11 cellular contexts compared by ENCODE assay signal in genomic region chr14:23557946-23558345, GRCh38. TPM values are rescaled to one million over a fixed set of nuclear protein-coding genes. Genes with fewer than 3 reads are reported as not detected.
DNase-seq lines count a peak whose midpoint lies in the region; ATAC-seq lines count a peak whose summit lies in the region.
"Had no signal": no experiment of that assay in that cellular context is flagged by ENCODE, and none has a peak within 500 bp of the region (broad histone marks: within the 10 kb centered on the region; RNA-seq: fewer than 3 reads in every experiment).

No MANE protein-coding gene starts in this region.

- H3K9me2 ChIP-seq in GM23248 (ENCODE audit: insufficient read depth): no peaks in the 10 kb centered on the region

- H4K20me1 ChIP-seq in GM23248 (ENCODE audit: insufficient read depth): no peaks in the 10 kb centered on the region

- POLR2A ChIA-PET in naive thymus-derived CD8-positive, alpha-beta T cell (lab: Charles Lee): interaction anchor here (1.3 to 4.9 kb wide), 3 partner anchors 9 to 237 kb away, joined by 4 to 30 read pairs (median 4); partner anchors contain the start of genes AP1G2 and PABPN1

- no peak for DNase-seq in CD4-positive, CD25-positive, alpha-beta regulatory T cell
- DNase-seq in GM23248 (no peak), hypothalamus (lab: John Stamatoyannopoulos, UW) (no peak), NCI-H2081 (lab: John Stamatoyannopoulos, UW) (no peak), NCI-H446 (lab: John Stamatoyannopoulos, UW) (no peak)
- no peak for DNase-seq in activated T-helper 1 cell treated with anti-CD3 and anti-CD28 coated beads, Interleukin-12 subunit alpha, Interleukin-12 subunit beta, Interleukin-2, Interleukin-4 antibody, amounts not matched to agents 30 ng/mL and 10 ng/mL and 1 ng/mL, durations not matched to agents 14 hours and 24 hours and 36 hours (ENCODE audit: low spot score)
- DNase-seq in naive thymus-derived CD8-positive, alpha-beta T cell: no peak
- DNase-seq: activated gamma-delta T cell, nucleus accumbens, Peyer's patch had no signal

- no peaks in the 10 kb centered on the region for H3K27me3 ChIP-seq in CD4-positive, CD25-positive, alpha-beta regulatory T cell (ENCODE audit: control insufficient read depth, insufficient read depth, low read length)
- H3K27me3 ChIP-seq in GM23248 (replicated peaks; ENCODE audit: insufficient read depth): no peaks in the 10 kb centered on the region
- H3K27me3 ChIP-seq: Peyer's patch had no signal

- peak overlapping the region; percentile 48 to 88 (median 88) for H3K27ac Mint-ChIP-seq in CD4-positive, CD25-positive, alpha-beta regulatory T cell
- peak overlapping the region; percentile 77 for H3K27ac Mint-ChIP-seq in activated T-helper 1 cell treated with anti-CD3 and anti-CD28 coated beads, Interleukin-12 subunit alpha, Interleukin-12 subunit beta, Interleukin-2, Interleukin-4 antibody, amounts not matched to agents 30 ng/mL and 10 ng/mL and 1 ng/mL, durations not matched to agents 14 hours and 24 hours and 36 hours
- H3K27ac Mint-ChIP-seq in naive thymus-derived CD8-positive, alpha-beta T cell: peak overlapping the region; percentile 27 to 94 (median 83)

- intact Hi-C loops in activated T-helper 1 cell treated with anti-CD3 and anti-CD28 coated beads, Interleukin-12 subunit alpha, Interleukin-12 subunit beta, Interleukin-2, Interleukin-4 antibody, amounts not matched to agents 30 ng/mL and 10 ng/mL and 1 ng/mL, durations not matched to agents 14 hours and 24 hours and 36 hours (cut with micrococcal nuclease): loop anchor here (5.0 kb wide), 1 partner anchor 554 kb away; the partner anchor contains the start of genes DCAF11 and NRL

- H3K27ac ChIP-seq in CD4-positive, CD25-positive, alpha-beta regulatory T cell (ENCODE audit: insufficient read depth, low read length, poor library complexity, severe bottlenecking): no peak overlapping the region
- H3K27ac ChIP-seq in GM23248: no peak overlapping the region

- H3K9me3 Mint-ChIP-seq in CD4-positive, CD25-positive, alpha-beta regulatory T cell: no peaks in the 10 kb centered on the region
- H3K9me3 Mint-ChIP-seq in activated T-helper 1 cell treated with anti-CD3 and anti-CD28 coated beads, Interleukin-12 subunit alpha, Interleukin-12 subunit beta, Interleukin-2, Interleukin-4 antibody, amounts not matched to agents 30 ng/mL and 10 ng/mL and 1 ng/mL, durations not matched to agents 14 hours and 24 hours and 36 hours: no peaks in the 10 kb centered on the region
- no peaks in the 10 kb centered on the region for H3K9me3 Mint-ChIP-seq in naive thymus-derived CD8-positive, alpha-beta T cell

- ATAC-seq in CD4-positive, CD25-positive, alpha-beta regulatory T cell (ENCODE audit: low read depth in 2 of 2): no peak
- ATAC-seq in naive thymus-derived CD8-positive, alpha-beta T cell: no peak

- H3K4me3 Mint-ChIP-seq in CD4-positive, CD25-positive, alpha-beta regulatory T cell: peak overlapping the region; percentile 56 to 98 (median 80)
- H3K4me3 Mint-ChIP-seq in activated T-helper 1 cell treated with anti-CD3 and anti-CD28 coated beads, Interleukin-12 subunit alpha, Interleukin-12 subunit beta, Interleukin-2, Interleukin-4 antibody, amounts not matched to agents 30 ng/mL and 10 ng/mL and 1 ng/mL, durations not matched to agents 14 hours and 24 hours and 36 hours: peak overlapping the region; percentile 79
- H3K4me3 Mint-ChIP-seq in naive thymus-derived CD8-positive, alpha-beta T cell: peak overlapping the region in 7 of 10 donors; percentile 49 to 75 (median 70)

- no peak overlapping the region for H3K4me2 ChIP-seq in GM23248 (ENCODE audit: unreplicated experiment)

- WGBS in GM23248 (ENCODE audit: low coverage in 1 of 2, low lambda C conversion rate in 2 of 2, missing lambda C conversion rate in 2 of 2), 2 experiments: 90 to 95% methylated on average over 1 of the region's 1 CpG

- peaks cover 38% of the 10 kb centered on the region for H3K36me3 ChIP-seq in CD4-positive, CD25-positive, alpha-beta regulatory T cell (ENCODE audit: control insufficient read depth, insufficient read depth, low read length)
- H3K36me3 ChIP-seq in GM23248 (ENCODE audit: low read depth): no peaks in the 10 kb centered on the region; the same call in 1 of the 2 replicates

- H3K36me3 Mint-ChIP-seq in CD4-positive, CD25-positive, alpha-beta regulatory T cell: peaks cover 16% of the 10 kb centered on the region
- H3K36me3 Mint-ChIP-seq in activated T-helper 1 cell treated with anti-CD3 and anti-CD28 coated beads, Interleukin-12 subunit alpha, Interleukin-12 subunit beta, Interleukin-2, Interleukin-4 antibody, amounts not matched to agents 30 ng/mL and 10 ng/mL and 1 ng/mL, durations not matched to agents 14 hours and 24 hours and 36 hours (ENCODE audit: low read depth): peaks cover 33% of the 10 kb centered on the region
- H3K36me3 Mint-ChIP-seq in naive thymus-derived CD8-positive, alpha-beta T cell: peaks cover 0 to 37% (median 8%) of the 10 kb centered on the region in 3 donors

- H3K4me1 ChIP-seq in CD4-positive, CD25-positive, alpha-beta regulatory T cell (ENCODE audit: control insufficient read depth, insufficient read depth, low read length, poor library complexity, severe bottlenecking): peaks cover 21% of the 10 kb centered on the region
- H3K4me1 ChIP-seq in GM23248 (ENCODE audit: insufficient read depth): peaks cover 17% of the 10 kb centered on the region

- peaks cover 23% of the 10 kb centered on the region for H3K79me2 ChIP-seq in GM23248 (ENCODE audit: insufficient read depth)

- H3K4me3 ChIP-seq in CD4-positive, CD25-positive, alpha-beta regulatory T cell (ENCODE audit: low read depth, low read length): no peak overlapping the region
- H3K4me3 ChIP-seq in GM23248: no peak overlapping the region

- peaks cover 11% of the 10 kb centered on the region; the same call in 1 of the 2 replicates for H3F3A ChIP-seq in GM23248 (ENCODE audit: insufficient read depth)

- no peaks in the 10 kb centered on the region for H3K27me3 Mint-ChIP-seq in CD4-positive, CD25-positive, alpha-beta regulatory T cell
- no peaks in the 10 kb centered on the region for H3K27me3 Mint-ChIP-seq in activated T-helper 1 cell treated with anti-CD3 and anti-CD28 coated beads, Interleukin-12 subunit alpha, Interleukin-12 subunit beta, Interleukin-2, Interleukin-4 antibody, amounts not matched to agents 30 ng/mL and 10 ng/mL and 1 ng/mL, durations not matched to agents 14 hours and 24 hours and 36 hours (ENCODE audit: insufficient read depth)
- no peaks in the 10 kb centered on the region for H3K27me3 Mint-ChIP-seq in naive thymus-derived CD8-positive, alpha-beta T cell

- H3K9ac ChIP-seq in GM23248: peak overlapping the region; percentile 91

- H2AFZ ChIP-seq in GM23248: no peak overlapping the region

- no peaks in the 10 kb centered on the region for H3K9me3 ChIP-seq in CD4-positive, CD25-positive, alpha-beta regulatory T cell (ENCODE audit: control insufficient read depth in 2 of 2, low read length in 2 of 2)
- H3K9me3 ChIP-seq in GM23248 (ENCODE audit: low read depth): no peaks in the 10 kb centered on the region
- H3K9me3 ChIP-seq: Peyer's patch had no signal

- in situ Hi-C loops in GM23248 (cut with MboI): loop anchor here (10.0 kb wide), 1 partner anchor 73 kb away; no protein-coding TSS in a partner anchor

- H3K4me1 Mint-ChIP-seq in CD4-positive, CD25-positive, alpha-beta regulatory T cell: peaks cover 3 to 52% (median 21%) of the 10 kb centered on the region in 4 donors
- H3K4me1 Mint-ChIP-seq in activated T-helper 1 cell treated with anti-CD3 and anti-CD28 coated beads, Interleukin-12 subunit alpha, Interleukin-12 subunit beta, Interleukin-2, Interleukin-4 antibody, amounts not matched to agents 30 ng/mL and 10 ng/mL and 1 ng/mL, durations not matched to agents 14 hours and 24 hours and 36 hours (ENCODE audit: low read depth): peaks cover 34% of the 10 kb centered on the region
- H3K4me1 Mint-ChIP-seq in naive thymus-derived CD8-positive, alpha-beta T cell: peaks cover 13 to 66% (median 33%) of the 10 kb centered on the region in 4 donors

RNA-seq across cellular contexts. Expression of gene THTPA, which starts 1.9 kb away (rescaled TPM):
- 7.6 TPM for total RNA-seq in CD4-positive, CD25-positive, alpha-beta regulatory T cell
- polyA plus RNA-seq in CD4-positive, CD25-positive, alpha-beta regulatory T cell: 10 to 100 TPM in 3 of 4 donors, 1 to 10 TPM in 1; 7.5 to 14.6 (median 12.4) TPM
- total RNA-seq in GM23248 (2014; rRNA removed; shearing (Covaris generic)): 21.0 and 33.8 TPM in 2 replicates
- 9.3 and 10.0 TPM in 2 replicates for polyA plus RNA-seq in GM23248 (2016; fragmentation: Nextera tagmentation; extraction: Ambion mirVana)
- 14.3 and 14.5 TPM in 2 replicates for total RNA-seq in activated T-helper 1 cell treated with anti-CD3 and anti-CD28 coated beads, Interleukin-12 subunit alpha, Interleukin-12 subunit beta, Interleukin-2, Interleukin-4 antibody, amounts not matched to agents 30 ng/mL and 10 ng/mL and 1 ng/mL, durations not matched to agents 14 hours and 24 hours and 36 hours
- total RNA-seq in naive thymus-derived CD8-positive, alpha-beta T cell: 10 to 100 TPM; 28.5 to 29.4 TPM
- 10 to 100 TPM; 14.9 to 15.6 (median 14.9) TPM for polyA plus RNA-seq in naive thymus-derived CD8-positive, alpha-beta T cell

RNA-seq across cellular contexts. Expression of gene ZFHX2, which starts 6.4 kb away (rescaled TPM):
- 0.42 TPM for total RNA-seq in CD4-positive, CD25-positive, alpha-beta regulatory T cell
- not detected for polyA plus RNA-seq in CD4-positive, CD25-positive, alpha-beta regulatory T cell
- under 0.01 TPM in 1 of 2 replicates, not detected in the other for total RNA-seq in GM23248 (2014; rRNA removed; shearing (Covaris generic))
- 0.14 and 0.49 TPM in 2 replicates for polyA plus RNA-seq in GM23248 (2016; fragmentation: Nextera tagmentation; extraction: Ambion mirVana)
- total RNA-seq in activated T-helper 1 cell treated with anti-CD3 and anti-CD28 coated beads, Interleukin-12 subunit alpha, Interleukin-12 subunit beta, Interleukin-2, Interleukin-4 antibody, amounts not matched to agents 30 ng/mL and 10 ng/mL and 1 ng/mL, durations not matched to agents 14 hours and 24 hours and 36 hours: 2.2 and 2.7 TPM in 2 replicates
- 1 to 10 TPM in 1 of 2 experiments, under 1 TPM in 1; 0.62 to 1.0 TPM for total RNA-seq in naive thymus-derived CD8-positive, alpha-beta T cell
- under 1 TPM; 0.02 to 0.23 (median 0.03) TPM for polyA plus RNA-seq in naive thymus-derived CD8-positive, alpha-beta T cell

RNA-seq across cellular contexts. Expression of gene AP1G2, which starts 9.6 kb away (rescaled TPM):
- total RNA-seq in CD4-positive, CD25-positive, alpha-beta regulatory T cell: 329 TPM
- 10 to 100 TPM; 56.1 to 84.9 (median 76.4) TPM for polyA plus RNA-seq in CD4-positive, CD25-positive, alpha-beta regulatory T cell
- 3.9 and 13.7 TPM in 2 replicates for total RNA-seq in GM23248 (2014; rRNA removed; shearing (Covaris generic))
- 9.6 and 10.2 TPM in 2 replicates for polyA plus RNA-seq in GM23248 (2016; fragmentation: Nextera tagmentation; extraction: Ambion mirVana)
- 137 and 145 TPM in 2 replicates for total RNA-seq in activated T-helper 1 cell treated with anti-CD3 and anti-CD28 coated beads, Interleukin-12 subunit alpha, Interleukin-12 subunit beta, Interleukin-2, Interleukin-4 antibody, amounts not matched to agents 30 ng/mL and 10 ng/mL and 1 ng/mL, durations not matched to agents 14 hours and 24 hours and 36 hours
- total RNA-seq in naive thymus-derived CD8-positive, alpha-beta T cell: 100 to 1,000 TPM; 483 to 529 TPM
- polyA plus RNA-seq in naive thymus-derived CD8-positive, alpha-beta T cell: 10 to 100 TPM; 67.8 to 91.4 (median 68.4) TPM

RNA-seq across cellular contexts. Expression of gene JPH4, which starts 20.6 kb away (rescaled TPM):
- not detected for total RNA-seq in CD4-positive, CD25-positive, alpha-beta regulatory T cell
- polyA plus RNA-seq in CD4-positive, CD25-positive, alpha-beta regulatory T cell: under 1 TPM in 1 of 4 donors, not detected in 3; 0.14 TPM
- total RNA-seq in GM23248 (2014; rRNA removed; shearing (Covaris generic)): not detected in 2 replicates
- 0.05 TPM in 1 of 2 replicates, not detected in the other for polyA plus RNA-seq in GM23248 (2016; fragmentation: Nextera tagmentation; extraction: Ambion mirVana)
- total RNA-seq in activated T-helper 1 cell treated with anti-CD3 and anti-CD28 coated beads, Interleukin-12 subunit alpha, Interleukin-12 subunit beta, Interleukin-2, Interleukin-4 antibody, amounts not matched to agents 30 ng/mL and 10 ng/mL and 1 ng/mL, durations not matched to agents 14 hours and 24 hours and 36 hours: 0.05 TPM in 1 of 2 replicates, not detected in the other
- total RNA-seq in naive thymus-derived CD8-positive, alpha-beta T cell: not detected
- polyA plus RNA-seq in naive thymus-derived CD8-positive, alpha-beta T cell: under 1 TPM in 2 of 3 donors, not detected in 1; 0.07 to 0.29 TPM
- total RNA-seq: fibroblast of villous mesenchyme had no signal
